ENCODE assay signal across 1 cellular context in the genomic region with DNA sequence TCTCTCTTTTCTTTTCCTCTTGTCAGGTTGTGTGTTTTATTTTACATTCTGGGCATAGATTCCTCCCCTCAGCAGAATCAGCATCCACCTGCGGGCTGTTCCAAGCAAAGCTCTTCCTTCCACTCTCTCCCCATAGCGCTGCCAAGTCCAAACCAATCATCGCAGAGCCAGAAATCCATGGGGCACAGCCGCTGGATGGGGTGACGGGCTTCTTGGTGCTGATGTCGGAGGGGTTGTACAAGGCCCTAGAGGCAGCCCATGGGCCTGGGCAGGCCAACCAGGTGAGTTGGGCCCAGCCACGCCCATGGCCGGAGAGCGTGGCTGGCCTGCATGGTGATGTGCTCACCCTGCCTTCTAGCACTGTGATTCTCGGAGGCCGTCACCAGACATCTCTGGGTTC.
TF ChIP-seq lines count a peak whose summit lies in the region.

No MANE protein-coding gene starts in this region.

TF ChIP-seq in SK-N-SH treated with all-trans-retinoic acid at 6 μM for 48 hours, 23 proteins besides CTCF, POLR2A, EP300 and RAD21 (continued from another document):
- TF ChIP-seq CREB5 (CRISPR knock-in tag; IDR thresholded peaks at IDR 0.05; ENCODE audit: low read depth) (no peak), ZC3H10 (CRISPR knock-in tag; IDR thresholded peaks at IDR 0.05) (no peak), ZFP3 (CRISPR knock-in tag; IDR thresholded peaks at IDR 0.05) (no peak), GLIS3 (CRISPR knock-in tag; IDR thresholded peaks at IDR 0.05) (no peak), OSR1 (CRISPR knock-in tag; IDR thresholded peaks at IDR 0.05) (no peak), ZNF565 (CRISPR knock-in tag; conservative IDR thresholded peaks at IDR 0.05; ENCODE audit: low read depth) (no peak), CSRNP3 (CRISPR knock-in tag; IDR thresholded peaks at IDR 0.05) (no peak), RARB (CRISPR knock-in tag; IDR thresholded peaks at IDR 0.05) (no peak), BACH2 (CRISPR knock-in tag; IDR thresholded peaks at IDR 0.05; ENCODE audit: borderline replicate concordance) (no peak)
- TF ChIP-seq, protein P1, sequence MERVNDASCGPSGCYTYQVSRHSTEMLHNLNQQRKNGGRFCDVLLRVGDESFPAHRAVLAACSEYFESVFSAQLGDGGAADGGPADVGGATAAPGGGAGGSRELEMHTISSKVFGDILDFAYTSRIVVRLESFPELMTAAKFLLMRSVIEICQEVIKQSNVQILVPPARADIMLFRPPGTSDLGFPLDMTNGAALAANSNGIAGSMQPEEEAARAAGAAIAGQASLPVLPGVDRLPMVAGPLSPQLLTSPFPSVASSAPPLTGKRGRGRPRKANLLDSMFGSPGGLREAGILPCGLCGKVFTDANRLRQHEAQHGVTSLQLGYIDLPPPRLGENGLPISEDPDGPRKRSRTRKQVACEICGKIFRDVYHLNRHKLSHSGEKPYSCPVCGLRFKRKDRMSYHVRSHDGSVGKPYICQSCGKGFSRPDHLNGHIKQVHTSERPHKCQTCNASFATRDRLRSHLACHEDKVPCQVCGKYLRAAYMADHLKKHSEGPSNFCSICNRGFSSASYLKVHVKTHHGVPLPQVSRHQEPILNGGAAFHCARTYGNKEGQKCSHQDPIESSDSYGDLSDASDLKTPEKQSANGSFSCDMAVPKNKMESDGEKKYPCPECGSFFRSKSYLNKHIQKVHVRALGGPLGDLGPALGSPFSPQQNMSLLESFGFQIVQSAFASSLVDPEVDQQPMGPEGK (CRISPR knock-in tag; IDR thresholded peaks at IDR 0.05; ENCODE audit: borderline replicate concordance): no peak
